ENCODE assay signal across 1 cellular context in the genomic region with DNA sequence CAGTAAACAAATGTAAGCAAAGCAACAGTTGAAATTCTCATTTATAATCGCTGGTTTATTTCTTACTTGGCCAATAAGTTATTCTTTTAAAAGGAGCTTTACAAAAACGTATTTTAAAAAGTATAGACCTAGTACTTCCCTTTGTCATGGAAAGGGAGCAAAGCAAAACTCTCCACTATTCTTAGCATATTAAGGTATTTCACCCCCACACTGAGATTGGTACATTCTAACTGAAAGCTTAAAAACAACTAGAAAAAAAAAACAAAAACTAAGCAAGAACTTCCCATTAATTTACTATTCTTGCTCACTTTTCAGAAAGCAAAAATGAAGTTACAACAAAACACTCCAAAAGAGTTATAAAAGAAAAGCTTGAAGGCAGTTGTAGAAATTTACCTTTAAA.
TF ChIP-seq lines count a peak whose summit lies in the region.

No MANE protein-coding gene starts in this region.

TF ChIP-seq in HEK293, 187 proteins besides CTCF, POLR2A, EP300 and RAD21 (continued from another document):
- TF ChIP-seq, protein P1, sequence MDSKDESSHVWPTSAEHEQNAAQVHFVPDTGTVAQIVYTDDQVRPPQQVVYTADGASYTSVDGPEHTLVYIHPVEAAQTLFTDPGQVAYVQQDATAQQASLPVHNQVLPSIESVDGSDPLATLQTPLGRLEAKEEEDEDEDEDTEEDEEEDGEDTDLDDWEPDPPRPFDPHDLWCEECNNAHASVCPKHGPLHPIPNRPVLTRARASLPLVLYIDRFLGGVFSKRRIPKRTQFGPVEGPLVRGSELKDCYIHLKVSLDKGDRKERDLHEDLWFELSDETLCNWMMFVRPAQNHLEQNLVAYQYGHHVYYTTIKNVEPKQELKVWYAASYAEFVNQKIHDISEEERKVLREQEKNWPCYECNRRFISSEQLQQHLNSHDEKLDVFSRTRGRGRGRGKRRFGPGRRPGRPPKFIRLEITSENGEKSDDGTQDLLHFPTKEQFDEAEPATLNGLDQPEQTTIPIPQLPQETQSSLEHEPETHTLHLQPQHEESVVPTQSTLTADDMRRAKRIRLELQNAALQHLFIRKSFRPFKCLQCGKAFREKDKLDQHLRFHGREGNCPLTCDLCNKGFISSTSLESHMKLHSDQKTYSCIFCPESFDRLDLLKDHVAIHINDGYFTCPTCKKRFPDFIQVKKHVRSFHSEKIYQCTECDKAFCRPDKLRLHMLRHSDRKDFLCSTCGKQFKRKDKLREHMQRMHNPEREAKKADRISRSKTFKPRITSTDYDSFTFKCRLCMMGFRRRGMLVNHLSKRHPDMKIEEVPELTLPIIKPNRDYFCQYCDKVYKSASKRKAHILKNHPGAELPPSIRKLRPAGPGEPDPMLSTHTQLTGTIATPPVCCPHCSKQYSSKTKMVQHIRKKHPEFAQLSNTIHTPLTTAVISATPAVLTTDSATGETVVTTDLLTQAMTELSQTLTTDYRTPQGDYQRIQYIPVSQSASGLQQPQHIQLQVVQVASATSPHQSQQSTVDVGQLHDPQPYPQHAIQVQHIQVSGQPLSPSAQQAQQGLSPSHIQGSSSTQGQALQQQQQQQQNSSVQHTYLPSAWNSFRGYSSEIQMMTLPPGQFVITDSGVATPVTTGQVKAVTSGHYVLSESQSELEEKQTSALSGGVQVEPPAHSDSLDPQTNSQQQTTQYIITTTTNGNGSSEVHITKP (tag by site-specific recombination; IDR thresholded peaks at IDR 0.05) = peak; percentile 87
- TF ChIP-seq ZBTB1 (tag by site-specific recombination; IDR thresholded peaks at IDR 0.05) = no peak
- no peak for TF ChIP-seq ZNF670 (tag by site-specific recombination; IDR thresholded peaks at IDR 0.05; ENCODE audit: low read depth)
- TF ChIP-seq, protein P2, sequence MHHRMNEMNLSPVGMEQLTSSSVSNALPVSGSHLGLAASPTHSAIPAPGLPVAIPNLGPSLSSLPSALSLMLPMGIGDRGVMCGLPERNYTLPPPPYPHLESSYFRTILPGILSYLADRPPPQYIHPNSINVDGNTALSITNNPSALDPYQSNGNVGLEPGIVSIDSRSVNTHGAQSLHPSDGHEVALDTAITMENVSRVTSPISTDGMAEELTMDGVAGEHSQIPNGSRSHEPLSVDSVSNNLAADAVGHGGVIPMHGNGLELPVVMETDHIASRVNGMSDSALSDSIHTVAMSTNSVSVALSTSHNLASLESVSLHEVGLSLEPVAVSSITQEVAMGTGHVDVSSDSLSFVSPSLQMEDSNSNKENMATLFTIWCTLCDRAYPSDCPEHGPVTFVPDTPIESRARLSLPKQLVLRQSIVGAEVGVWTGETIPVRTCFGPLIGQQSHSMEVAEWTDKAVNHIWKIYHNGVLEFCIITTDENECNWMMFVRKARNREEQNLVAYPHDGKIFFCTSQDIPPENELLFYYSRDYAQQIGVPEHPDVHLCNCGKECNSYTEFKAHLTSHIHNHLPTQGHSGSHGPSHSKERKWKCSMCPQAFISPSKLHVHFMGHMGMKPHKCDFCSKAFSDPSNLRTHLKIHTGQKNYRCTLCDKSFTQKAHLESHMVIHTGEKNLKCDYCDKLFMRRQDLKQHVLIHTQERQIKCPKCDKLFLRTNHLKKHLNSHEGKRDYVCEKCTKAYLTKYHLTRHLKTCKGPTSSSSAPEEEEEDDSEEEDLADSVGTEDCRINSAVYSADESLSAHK (tag by site-specific recombination; IDR thresholded peaks at IDR 0.05) = no peak
- TF ChIP-seq ZFHX2 (tag by site-specific recombination; conservative IDR thresholded peaks at IDR 0.05) = no peak
- TF ChIP-seq ZNF433 (tag by site-specific recombination; IDR thresholded peaks at IDR 0.05; ENCODE audit: low read depth) = no peak
